In genomic region chr22:38211556-38211955, GRCh38 we compare ENCODE assay signal across 16 cellular contexts. TPM values are rescaled to one million over a fixed set of nuclear protein-coding genes. Genes with fewer than 3 reads are reported as not detected.
A peak's percentile ranks its signal among the peaks of the same experiment; 100 is the strongest.
DNase-seq lines count a peak whose midpoint lies in the region; ATAC-seq, FAIRE-seq and TF ChIP-seq lines count a peak whose summit lies in the region.
"Had no signal": no experiment of that assay in that cellular context is flagged by ENCODE, and none has a peak within 500 bp of the region (broad histone marks: within the 10 kb centered on the region; RNA-seq: fewer than 3 reads in every experiment).

No MANE protein-coding gene starts in this region.

- H4K20me1 ChIP-seq in HepG2 (ENCODE audit: insufficient read depth, low read length) = peaks cover 55% of the 10 kb centered on the region

- H3K9me3 ChIP-seq in HepG2 (ENCODE audit: low read length) = no peaks in the 10 kb centered on the region
- no peaks in the 10 kb centered on the region for H3K9me3 ChIP-seq in right lobe of liver
- H3K9me3 ChIP-seq in T-helper 17 cell (ENCODE audit: control insufficient read depth, low read length, poor library complexity, severe bottlenecking) = no peaks in the 10 kb centered on the region
- H3K9me3 ChIP-seq in mesenchymal stem cell (ENCODE audit: control insufficient read depth, low read length) = no peaks in the 10 kb centered on the region

- FAIRE-seq in HepG2 (lab: Jason Lieb, UNC) = no peak
- FAIRE-seq: GM12878, GM18507 had no signal

- no peak overlapping the region for H3K4me3 ChIP-seq in HepG2 (replicated peaks in 1 of 3; ENCODE audit: insufficient read depth in 1 of 3, low read depth in 2 of 3, low read length in 3 of 3)
- no peak overlapping the region for H3K4me3 ChIP-seq in right lobe of liver
- H3K4me3 ChIP-seq in mesenchymal stem cell (ENCODE audit: insufficient read depth in 1 of 2, low read depth in 1 of 2, low read length in 2 of 2) = no peak overlapping the region
- H3K4me3 ChIP-seq: GM12878, GM23248 had no signal

- H3K9ac ChIP-seq in HepG2 (ENCODE audit: insufficient read depth, low read depth, low read length) (no peak overlapping the region), mesenchymal stem cell (ENCODE audit: low read length) (no peak overlapping the region)
- H3K9ac ChIP-seq: GM23248 had no signal

- H4K91ac ChIP-seq in mesenchymal stem cell (ENCODE audit: low read length) = no peak overlapping the region

- ATAC-seq in HepG2 (no peak), right lobe of liver (no peak), T-helper 17 cell (no peak)
- ATAC-seq: GM12878 had no signal

- H3K79me2 ChIP-seq in HepG2 (ENCODE audit: insufficient read depth, low read length) = peaks cover 42% of the 10 kb centered on the region

- no peak overlapping the region for H3K14ac ChIP-seq in mesenchymal stem cell (ENCODE audit: low read length in 2 of 2)

- H2BK120ac ChIP-seq in mesenchymal stem cell (ENCODE audit: low read depth, low read length) = no peak overlapping the region

- H3K4me1 ChIP-seq in HepG2 (ENCODE audit: insufficient read depth, low read length) (peaks cover 22% of the 10 kb centered on the region), right lobe of liver (peaks cover 0 to 15% (median 7%) of the 10 kb centered on the region in 4 donors), mesenchymal stem cell (ENCODE audit: control insufficient read depth, insufficient read depth, low read depth, low read length) (peaks cover 13% of the 10 kb centered on the region)

- H3K27me3 ChIP-seq in HepG2 (ENCODE audit: control insufficient read depth in 1 of 2, insufficient read depth in 2 of 2, low read length in 2 of 2) = no peaks in the 10 kb centered on the region
- no peaks in the 10 kb centered on the region for H3K27me3 ChIP-seq in right lobe of liver
- no peaks in the 10 kb centered on the region for H3K27me3 ChIP-seq in mesenchymal stem cell (ENCODE audit: control insufficient read depth in 1 of 2, insufficient read depth in 1 of 2, low read length in 2 of 2)

- no peak overlapping the region for H2BK15ac ChIP-seq in mesenchymal stem cell (ENCODE audit: low read depth, poor library complexity, severe bottlenecking)

- H3K27me3 Mint-ChIP-seq in T-helper 17 cell = no peaks in the 10 kb centered on the region
- H3K27me3 Mint-ChIP-seq: B cell; CD4-positive, alpha-beta T cell had no signal

- H3K27ac Mint-ChIP-seq in T-helper 17 cell = peak overlapping the region; percentile 59
- H3K27ac Mint-ChIP-seq: B cell; CD4-positive, alpha-beta T cell had no signal

- no peak overlapping the region for H3K4me3 Mint-ChIP-seq in T-helper 17 cell
- H3K4me3 Mint-ChIP-seq: B cell; CD4-positive, alpha-beta T cell had no signal

- no peak overlapping the region for H2BK12ac ChIP-seq in mesenchymal stem cell (ENCODE audit: low read length in 2 of 2)

- intact Hi-C loops in HepG2 (cut with micrococcal nuclease; ENCODE audit: unreplicated experiment) = no loop called here
- intact Hi-C loops in right lobe of liver (cut with DNase I) = no loop called here

- no peak overlapping the region for H4K8ac ChIP-seq in mesenchymal stem cell (ENCODE audit: low read length)

- TF ChIP-seq POLR2A in HepG2 (IDR thresholded peaks at IDR 0.05; ENCODE audit: insufficient read depth in 1 of 2, low read depth in 2 of 2, low read length in 2 of 2) = 0 out of 4 replicates have a peak, but pooled peaks of 1 of the 2 experiments have one; percentile 14
- TF ChIP-seq POLR2A in right lobe of liver (IDR thresholded peaks at IDR 0.05) = no peak

- TF ChIP-seq EP300 in HepG2 (IDR thresholded peaks at IDR 0.05; ENCODE audit: low read depth in 2 of 2, low read length in 2 of 2) (no peak), HepG2 (CRISPR knock-in tag; IDR thresholded peaks at IDR 0.05; ENCODE audit: borderline replicate concordance) (no peak)

- no peak for TF ChIP-seq RAD21 in HepG2 (CRISPR knock-in tag; IDR thresholded peaks at IDR 0.05)

- no peaks in the 10 kb centered on the region for H3K36me3 Mint-ChIP-seq in T-helper 17 cell (ENCODE audit: low read depth)

- BruUV-seq in HepG2 (replicated peaks; lab: Mats Ljungman, UMichigan) = no TSS peak

- H2AK5ac ChIP-seq in mesenchymal stem cell (ENCODE audit: low read length, severe bottlenecking) = no peak overlapping the region

- no peak overlapping the region for H2AFZ ChIP-seq in HepG2 (ENCODE audit: low read length)
- H2AFZ ChIP-seq in mesenchymal stem cell (ENCODE audit: low read depth, low read length) = no peak overlapping the region
- H2AFZ ChIP-seq: GM23248 had no signal

- H3K79me1 ChIP-seq in mesenchymal stem cell (replicated peaks; ENCODE audit: low read length, poor library complexity, severe bottlenecking) = peaks cover 47% of the 10 kb centered on the region

- H3K4me2 ChIP-seq in HepG2 (ENCODE audit: low read depth, low read length) = no peak overlapping the region
- H3K4me2 ChIP-seq in mesenchymal stem cell (ENCODE audit: low read length, poor library complexity, severe bottlenecking) = no peak overlapping the region

- H3K27ac ChIP-seq in HepG2 (ENCODE audit: extremely low read length, insufficient read depth, low read length) (no peak overlapping the region), right lobe of liver (no peak overlapping the region), mesenchymal stem cell (ENCODE audit: low read length, poor library complexity, severe bottlenecking) (no peak overlapping the region)
- H3K27ac ChIP-seq: GM23248 had no signal

- CTCF ChIA-PET in HepG2 (lab: Yijun Ruan, JAX; ENCODE audit: low intra/inter-chr PET ratio, low total read pairs) = no interaction called here

- H3K18ac ChIP-seq in mesenchymal stem cell (ENCODE audit: low read depth in 1 of 2, low read length in 2 of 2) = no peak overlapping the region

- in situ Hi-C loops in HepG2 (cut with HindIII; ENCODE audit: extremely low pct_ligation_motif_present, low pct_unique_long_range_greater_than_20kb) = no loop called here

- H3K23ac ChIP-seq in mesenchymal stem cell (ENCODE audit: low read length in 2 of 2) = no peak overlapping the region

- DNase-seq in HepG2 (ENCODE audit: low spot score) (no peak), right lobe of liver (no peak), T-helper 17 cell (no peak), mesenchymal stem cell (peak; percentile 36), DMS79 treated with DMSO at 0.1 percent for 48 hours (lab: John Stamatoyannopoulos, UW) (no peak), NCI-H748 (lab: John Stamatoyannopoulos, UW; ENCODE audit: unreplicated experiment) (no peak)
- DNase-seq in stimulated activated CD4-positive, alpha-beta T cell treated with anti-CD3 and anti-CD28 coated beads, Interleukin-15, amount 100 ng/mL, for 24 hours = no peak
- DNase-seq: C1 segment of cervical spinal cord; Calu3; CD4-positive, alpha-beta T cell; DMS 273 treated with DMSO at 0.1 percent for 48 hours; GM23248; H7 had no signal

- H3K36me3 ChIP-seq in HepG2 (replicated peaks in 1 of 2; ENCODE audit: control insufficient read depth in 1 of 2, insufficient read depth in 2 of 2, low read length in 2 of 2) (peaks cover 9 to 31% of the 10 kb centered on the region in 2 experiments), right lobe of liver (no peaks in the 10 kb centered on the region), mesenchymal stem cell (ENCODE audit: control insufficient read depth in 1 of 2, insufficient read depth in 2 of 2, low read depth in 1 of 2, low read length in 2 of 2) (peaks cover 39 to 58% of the 10 kb centered on the region in 2 experiments)

- TF ChIP-seq CTCF in HepG2 (CRISPR knock-in tag; IDR thresholded peaks at IDR 0.05) (no peak), right lobe of liver (IDR thresholded peaks at IDR 0.05) (no peak)

- H3K4ac ChIP-seq in mesenchymal stem cell (ENCODE audit: low read depth in 1 of 2, low read length in 2 of 2) = no peak overlapping the region

- H3K4me1 Mint-ChIP-seq in T-helper 17 cell = peaks cover 15% of the 10 kb centered on the region

- POLR2A ChIA-PET in HepG2 (lab: Yijun Ruan, JAX) = interaction anchor here (1.1 to 1.3 kb wide), 2 partner anchors 8 to 10 kb away, joined by 3 read pairs; partner anchors contain the start of gene MAFF

- no peak overlapping the region for H2BK5ac ChIP-seq in mesenchymal stem cell (ENCODE audit: low read depth, low read length, poor library complexity, severe bottlenecking)

- WGBS in HepG2 (ENCODE audit: low lambda C conversion rate) = 98% methylated on average over 6 of the region's 7 CpGs
- 100% methylated on average over 3 of the region's 7 CpGs for WGBS in right lobe of liver (ENCODE audit: insufficient coverage, low coverage, low lambda C conversion rate, missing lambda C conversion rate)
- WGBS in mesenchymal stem cell = 99% methylated on average over 4 of the region's 7 CpGs

RNA-seq across cellular contexts. Expression of gene MAFF, which starts 9.8 kb away (rescaled TPM):
- total RNA-seq in HepG2 (2016; rRNA removed; fragmentation: Illumina TruSeq; extraction: Trizol) (3.1 and 5.4 TPM in 2 replicates), right lobe of liver (10 to 100 TPM in 3 of 6 experiments, 1 to 10 TPM in 3; 2.6 to 30.6 (median 11.0) TPM), T-helper 17 cell (10 to 100 TPM; 44.4 to 80.2 TPM)
- 1.1 and 1.3 TPM in 2 replicates for total RNA-seq in HepG2 (2016; cell fraction: cytosol; rRNA removed; fragmentation: Illumina TruSeq; extraction: Trizol; ENCODE audit: low read depth)
- total RNA-seq in HepG2 (2016; cell fraction: insoluble cytoplasmic fraction; rRNA removed; fragmentation: Illumina TruSeq; extraction: Trizol) = 3.7 and 5.5 TPM in 2 replicates
- 2.3 and 2.5 TPM in 2 replicates for total RNA-seq in HepG2 (2016; cell fraction: membrane; rRNA removed; fragmentation: Illumina TruSeq; extraction: Trizol)
- 4.4 and 6.4 TPM in 2 replicates for total RNA-seq in HepG2 (2016; cell fraction: nucleus; rRNA removed; fragmentation: Illumina TruSeq; extraction: Trizol)
- polyA plus RNA-seq in HepG2 (2011; rRNA removed) = 14.3 and 17.1 TPM in 2 replicates
- 15.6 and 18.3 TPM in 2 replicates for polyA plus RNA-seq in HepG2 (2011; cell fraction: cytosol; rRNA removed)
- polyA plus RNA-seq in HepG2 (2011; cell fraction: nucleus; rRNA removed) = 15.7 and 16.6 TPM in 2 replicates
- 12.4 and 26.2 TPM in 2 replicates for polyA plus RNA-seq in HepG2 (2012)
- 0.70 and 0.71 TPM in 2 replicates for polyA plus RNA-seq in HepG2 (2016; cell fraction: cytosol; fragmentation: Illumina TruSeq; extraction: Trizol; ENCODE audit: low read depth)
- 3.5 and 3.7 TPM in 2 replicates for polyA plus RNA-seq in HepG2 (2016; cell fraction: insoluble cytoplasmic fraction; fragmentation: Illumina TruSeq; extraction: Trizol; ENCODE audit: low read depth)
- polyA plus RNA-seq in HepG2 (2016; cell fraction: membrane; fragmentation: Illumina TruSeq; extraction: Trizol; ENCODE audit: low read depth) = 1.2 and 1.9 TPM in 2 replicates
- 7.1 and 7.9 TPM in 2 replicates for polyA plus RNA-seq in HepG2 (2016; cell fraction: nucleus; fragmentation: Illumina TruSeq; extraction: Trizol; ENCODE audit: insufficient read depth, low read depth)
- 2.5 and 12.3 TPM in 2 replicates for polyA minus RNA-seq in HepG2 (2011; rRNA and poly(A)+ RNA removed; ENCODE audit: low replicate concordance)
- polyA minus RNA-seq in HepG2 (2011; cell fraction: cytosol; rRNA and poly(A)+ RNA removed) = 11.3 and 12.8 TPM in 2 replicates
- polyA minus RNA-seq in HepG2 (2011; cell fraction: nucleus; rRNA and poly(A)+ RNA removed) = 7.3 and 8.1 TPM in 2 replicates
- 9.1 TPM for polyA plus RNA-seq in mesenchymal stem cell (2013, experiment 1 of 2)
- 8.8 TPM for polyA plus RNA-seq in mesenchymal stem cell (2013, experiment 2 of 2)

RNA-seq across cellular contexts. Expression of gene PLA2G6, which starts 29.9 kb away (rescaled TPM):
- 1.8 and 4.8 TPM in 2 replicates for total RNA-seq in HepG2 (2016; rRNA removed; fragmentation: Illumina TruSeq; extraction: Trizol)
- 0.61 and 0.71 TPM in 2 replicates for total RNA-seq in HepG2 (2016; cell fraction: cytosol; rRNA removed; fragmentation: Illumina TruSeq; extraction: Trizol; ENCODE audit: low read depth)
- 1.9 and 5.2 TPM in 2 replicates for total RNA-seq in HepG2 (2016; cell fraction: insoluble cytoplasmic fraction; rRNA removed; fragmentation: Illumina TruSeq; extraction: Trizol)
- 1.3 TPM in 2 replicates for total RNA-seq in HepG2 (2016; cell fraction: membrane; rRNA removed; fragmentation: Illumina TruSeq; extraction: Trizol)
- total RNA-seq in HepG2 (2016; cell fraction: nucleus; rRNA removed; fragmentation: Illumina TruSeq; extraction: Trizol) = 8.4 and 11.2 TPM in 2 replicates
- 11.5 and 12.3 TPM in 2 replicates for polyA plus RNA-seq in HepG2 (2011; rRNA removed)
- polyA plus RNA-seq in HepG2 (2011; cell fraction: cytosol; rRNA removed) = 2.7 and 3.9 TPM in 2 replicates
- 73.3 and 101 TPM in 2 replicates for polyA plus RNA-seq in HepG2 (2011; cell fraction: nucleus; rRNA removed)
- polyA plus RNA-seq in HepG2 (2012) = 6.5 and 7.3 TPM in 2 replicates
- 0.44 and 0.53 TPM in 2 replicates for polyA plus RNA-seq in HepG2 (2016; cell fraction: cytosol; fragmentation: Illumina TruSeq; extraction: Trizol; ENCODE audit: low read depth)
- polyA plus RNA-seq in HepG2 (2016; cell fraction: insoluble cytoplasmic fraction; fragmentation: Illumina TruSeq; extraction: Trizol; ENCODE audit: low read depth) = 0.96 and 1.7 TPM in 2 replicates
- 0.88 and 1.6 TPM in 2 replicates for polyA plus RNA-seq in HepG2 (2016; cell fraction: membrane; fragmentation: Illumina TruSeq; extraction: Trizol; ENCODE audit: low read depth)
- polyA plus RNA-seq in HepG2 (2016; cell fraction: nucleus; fragmentation: Illumina TruSeq; extraction: Trizol; ENCODE audit: insufficient read depth, low read depth) = 22.2 and 23.2 TPM in 2 replicates
- polyA minus RNA-seq in HepG2 (2011; rRNA and poly(A)+ RNA removed; ENCODE audit: low replicate concordance) = 27.4 and 36.9 TPM in 2 replicates
- polyA minus RNA-seq in HepG2 (2011; cell fraction: cytosol; rRNA and poly(A)+ RNA removed) = 2.6 and 3.8 TPM in 2 replicates
- polyA minus RNA-seq in HepG2 (2011; cell fraction: nucleus; rRNA and poly(A)+ RNA removed) = 21.3 and 31.8 TPM in 2 replicates
- 10 to 100 TPM in 5 of 6 experiments, 1 to 10 TPM in 1; 8.1 to 32.9 (median 19.8) TPM for total RNA-seq in right lobe of liver
- 10 to 100 TPM; 72.2 to 91.4 TPM for total RNA-seq in T-helper 17 cell
- polyA plus RNA-seq in mesenchymal stem cell (2013, experiment 1 of 2) = 3.7 TPM
- polyA plus RNA-seq in mesenchymal stem cell (2013, experiment 2 of 2) = 4.4 TPM
